ENCODE assay signal across 8 cellular contexts in genomic region chr1:145845514-145846161, GRCh38. TPM values are rescaled to one million over a fixed set of nuclear protein-coding genes. Genes with fewer than 3 reads are reported as not detected.
DNase-seq lines count a peak whose midpoint lies in the region; ATAC-seq and TF ChIP-seq lines count a peak whose summit lies in the region.

TSS of gene NUDT17 (plus strand) at chr1:145845630. CDS start at chr1:145845641, 11 bp downstream.

- DNase-seq in Daoy (ENCODE audit: low read depth) (peak; percentile 81), LHCN-M2 (ENCODE audit: low read depth) (peak; percentile 88), SK-N-MC (ENCODE audit: low read depth, low spot score) (no peak), Right ventricle myocardium superior (peak; percentile 90), posterior cingulate gyrus (peak; percentile 43 to 95 (median 76)), type B pancreatic cell (ENCODE audit: extremely low spot score, unreplicated experiment) (peak; percentile 85)
- peak; percentile 79 for DNase-seq in activated naive CD4-positive, alpha-beta T cell treated with anti-CD3 and anti-CD28 coated beads, Interleukin-2, amount 50 U/mL, for 16 hours

- H3K36me3 Mint-ChIP-seq in type B pancreatic cell, result peaks cover 12% of the 10 kb centered on the region

- no peaks in the 10 kb centered on the region for H3K27me3 Mint-ChIP-seq in type B pancreatic cell

- H3K27ac ChIP-seq in SK-N-MC, result no peak within 1 kb of the TSS

- H3K4me3 ChIP-seq in SK-N-MC, result peak within 1 kb of the TSS; percentile 90

- H3K4me1 Mint-ChIP-seq in type B pancreatic cell (ENCODE audit: unreplicated experiment), result peaks cover 5% of the 10 kb centered on the region

- H3K9me3 Mint-ChIP-seq in type B pancreatic cell, result no peaks in the 10 kb centered on the region

- H3K4me3 Mint-ChIP-seq in type B pancreatic cell, result no peak within 1 kb of the TSS

- TF ChIP-seq CTCF in type B pancreatic cell (conservative IDR thresholded peaks at IDR 0.05), result peak; percentile 96

- H3K27ac Mint-ChIP-seq in type B pancreatic cell, result no peak within 1 kb of the TSS

- peak; percentile 69 for ATAC-seq in GM21723 (IDR thresholded peaks at IDR 0.05; ENCODE audit: unreplicated experiment)
- peak; percentile 94 for ATAC-seq in Right ventricle myocardium superior (ENCODE audit: poor library complexity)

- intact Hi-C loops in Right ventricle myocardium superior (cut with DNase I), result loop anchor here (5.0 kb wide), 1 partner anchor 167 kb away; no protein-coding TSS in a partner anchor
- intact Hi-C loops in posterior cingulate gyrus (cut with DNase I), result loop anchor here (5.0 kb wide), 1 partner anchor 67 kb away; the partner anchor contains the start of gene ITGA10

- peaks cover 41% of the 10 kb centered on the region for H3K36me3 ChIP-seq in SK-N-MC (ENCODE audit: insufficient read depth, low read length)

- no peaks in the 10 kb centered on the region for H3K9me3 ChIP-seq in SK-N-MC (ENCODE audit: low read depth, low read length)

- H3K9ac ChIP-seq in SK-N-MC (ENCODE audit: insufficient read length), result peak within 1 kb of the TSS; percentile 79

RNA-seq across cellular contexts. Expression of gene NUDT17, which starts in this region (rescaled TPM):
- 1.8 and 3.2 TPM in 2 replicates for total RNA-seq in Daoy (2014; rRNA removed; shearing (Covaris generic))
- total RNA-seq in LHCN-M2 (2014; rRNA removed), result 2.4 and 5.6 TPM in 2 replicates
- polyA plus RNA-seq in LHCN-M2 (2012), result 8.6 TPM
- 2.9 TPM for total RNA-seq in Right ventricle myocardium superior
- total RNA-seq in type B pancreatic cell (ENCODE audit: low replicate concordance), result 2.1 and 4.0 TPM in 2 replicates
